In genomic region chr2:239287461-239287860, GRCh38 we compare ENCODE assay signal across 1 cellular context.
TF ChIP-seq lines count a peak whose summit lies in the region.

No MANE protein-coding gene starts in this region.

TF ChIP-seq in WTC11, 78 proteins besides CTCF, POLR2A, EP300 and RAD21 (continued from another document):
- TF ChIP-seq, protein P1, sequence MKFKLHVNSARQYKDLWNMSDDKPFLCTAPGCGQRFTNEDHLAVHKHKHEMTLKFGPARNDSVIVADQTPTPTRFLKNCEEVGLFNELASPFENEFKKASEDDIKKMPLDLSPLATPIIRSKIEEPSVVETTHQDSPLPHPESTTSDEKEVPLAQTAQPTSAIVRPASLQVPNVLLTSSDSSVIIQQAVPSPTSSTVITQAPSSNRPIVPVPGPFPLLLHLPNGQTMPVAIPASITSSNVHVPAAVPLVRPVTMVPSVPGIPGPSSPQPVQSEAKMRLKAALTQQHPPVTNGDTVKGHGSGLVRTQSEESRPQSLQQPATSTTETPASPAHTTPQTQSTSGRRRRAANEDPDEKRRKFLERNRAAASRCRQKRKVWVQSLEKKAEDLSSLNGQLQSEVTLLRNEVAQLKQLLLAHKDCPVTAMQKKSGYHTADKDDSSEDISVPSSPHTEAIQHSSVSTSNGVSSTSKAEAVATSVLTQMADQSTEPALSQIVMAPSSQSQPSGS (CRISPR knock-in tag; IDR thresholded peaks at IDR 0.05; ENCODE audit: borderline replicate concordance, low read depth) = no peak
- TF ChIP-seq ZNF263 (CRISPR knock-in tag; IDR thresholded peaks at IDR 0.05; ENCODE audit: low read depth) = no peak
- TF ChIP-seq OVOL2 (CRISPR knock-in tag; IDR thresholded peaks at IDR 0.05; ENCODE audit: borderline replicate concordance) = no peak
- TF ChIP-seq, protein P2, sequence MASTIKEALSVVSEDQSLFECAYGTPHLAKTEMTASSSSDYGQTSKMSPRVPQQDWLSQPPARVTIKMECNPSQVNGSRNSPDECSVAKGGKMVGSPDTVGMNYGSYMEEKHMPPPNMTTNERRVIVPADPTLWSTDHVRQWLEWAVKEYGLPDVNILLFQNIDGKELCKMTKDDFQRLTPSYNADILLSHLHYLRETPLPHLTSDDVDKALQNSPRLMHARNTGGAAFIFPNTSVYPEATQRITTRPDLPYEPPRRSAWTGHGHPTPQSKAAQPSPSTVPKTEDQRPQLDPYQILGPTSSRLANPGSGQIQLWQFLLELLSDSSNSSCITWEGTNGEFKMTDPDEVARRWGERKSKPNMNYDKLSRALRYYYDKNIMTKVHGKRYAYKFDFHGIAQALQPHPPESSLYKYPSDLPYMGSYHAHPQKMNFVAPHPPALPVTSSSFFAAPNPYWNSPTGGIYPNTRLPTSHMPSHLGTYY (CRISPR knock-in tag; IDR thresholded peaks at IDR 0.05) = no peak
- TF ChIP-seq, protein P3, sequence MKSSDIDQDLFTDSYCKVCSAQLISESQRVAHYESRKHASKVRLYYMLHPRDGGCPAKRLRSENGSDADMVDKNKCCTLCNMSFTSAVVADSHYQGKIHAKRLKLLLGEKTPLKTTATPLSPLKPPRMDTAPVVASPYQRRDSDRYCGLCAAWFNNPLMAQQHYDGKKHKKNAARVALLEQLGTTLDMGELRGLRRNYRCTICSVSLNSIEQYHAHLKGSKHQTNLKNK (CRISPR knock-in tag; IDR thresholded peaks at IDR 0.05) = no peak
- no peak for TF ChIP-seq SOX15 (CRISPR knock-in tag; IDR thresholded peaks at IDR 0.05)
- TF ChIP-seq, protein P4, sequence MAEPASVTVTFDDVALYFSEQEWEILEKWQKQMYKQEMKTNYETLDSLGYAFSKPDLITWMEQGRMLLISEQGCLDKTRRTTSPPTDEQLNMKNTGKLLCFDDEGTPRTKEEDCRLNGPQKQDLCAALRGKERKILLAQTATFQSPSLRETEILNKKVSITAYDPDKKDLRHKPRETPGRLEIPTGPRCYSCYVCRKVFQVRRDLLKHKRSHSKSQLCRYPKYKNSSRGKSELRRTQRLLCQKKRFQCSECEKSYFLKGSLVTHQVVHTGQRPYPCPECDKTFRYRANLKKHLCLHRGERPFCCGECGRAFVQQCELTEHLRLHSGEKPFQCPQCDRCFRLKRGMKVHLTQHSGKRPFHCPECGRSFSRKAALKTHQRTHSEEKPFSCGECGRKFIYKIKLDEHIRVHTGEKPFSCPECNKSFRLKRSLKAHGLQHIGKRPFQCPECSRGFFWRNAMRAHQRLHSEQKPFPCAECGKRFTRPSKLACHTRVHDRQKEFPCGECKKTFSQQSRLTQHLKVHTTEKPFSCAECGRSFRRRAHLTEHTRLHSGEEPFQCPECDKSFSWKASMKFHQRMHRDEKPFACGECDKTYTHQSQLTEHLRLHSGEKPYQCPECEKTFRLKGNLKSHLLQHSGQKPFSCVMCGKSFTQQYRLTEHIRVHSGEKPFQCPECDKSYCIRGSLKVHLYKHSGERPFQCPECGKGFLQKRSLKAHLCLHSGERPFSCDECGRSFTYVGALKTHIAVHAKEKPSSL (CRISPR knock-in tag; conservative IDR thresholded peaks at IDR 0.05) = no peak
- TF ChIP-seq ZSCAN18 (CRISPR knock-in tag; IDR thresholded peaks at IDR 0.05) = no peak
- TF ChIP-seq JUN (CRISPR knock-in tag; IDR thresholded peaks at IDR 0.05) = no peak
- TF ChIP-seq CBFB (CRISPR knock-in tag; IDR thresholded peaks at IDR 0.05; ENCODE audit: low read depth) = no peak
- no peak for TF ChIP-seq KAT7 (CRISPR knock-in tag; IDR thresholded peaks at IDR 0.05; ENCODE audit: borderline replicate concordance)
- no peak for TF ChIP-seq NR3C1 (CRISPR knock-in tag; conservative IDR thresholded peaks at IDR 0.05; ENCODE audit: low read depth)
